ENCODE assay signal across 17 cellular contexts in the genomic region with DNA sequence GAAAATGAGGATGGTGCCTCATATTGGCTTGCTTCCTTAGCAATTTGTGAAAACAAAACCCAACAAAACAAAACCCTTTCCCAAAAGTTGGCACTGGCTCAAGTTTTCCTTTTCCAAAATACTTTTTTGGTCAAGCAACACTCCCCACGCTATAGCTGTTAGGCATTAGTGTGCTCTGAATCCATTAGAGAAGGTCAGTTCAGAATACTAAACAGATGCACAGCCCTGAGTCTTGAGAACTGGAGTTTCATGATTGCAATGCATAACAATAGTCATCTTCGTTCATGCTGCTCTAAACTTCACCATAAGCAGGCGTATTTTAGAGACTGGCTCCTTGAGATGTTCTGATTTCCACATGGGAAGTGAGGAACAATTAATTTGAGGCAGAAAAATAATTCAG.
DNase-seq lines count a peak whose midpoint lies in the region; ATAC-seq, FAIRE-seq and TF ChIP-seq lines count a peak whose summit lies in the region.
"Had no signal": no experiment of that assay in that cellular context is flagged by ENCODE, and none has a peak within 500 bp of the region (broad histone marks: within the 10 kb centered on the region; RNA-seq: fewer than 3 reads in every experiment).

No MANE protein-coding gene starts in this region.

- no peak overlapping the region for H2BK20ac ChIP-seq in H1 (ENCODE audit: low read length)

- H3K4me3 Mint-ChIP-seq in effector memory CD8-positive, alpha-beta T cell = no peak overlapping the region
- H3K4me3 Mint-ChIP-seq: activated CD8-positive, alpha-beta memory T cell treated with anti-CD3 and anti-CD28 coated beads, Interleukin-2, amount 10 ng/mL, durations not matched to agents 7 days and 5 days; H9; memory B cell; T-helper 1 cell treated with Interleukin-12 subunit alpha and Interleukin-12 subunit beta and Interleukin-4 antibody, amounts not matched to agents 30 μg/mL and 1 μg/mL, for 36 hours had no signal

- POLR2A ChIA-PET in SK-N-SH (lab: Yijun Ruan, JAX) = interaction anchor here (0.7 kb wide), 1 partner anchor 7 kb away, joined by 3 read pairs; no protein-coding TSS in a partner anchor
- POLR2A ChIA-PET in H1 (lab: Charles Lee; ENCODE audit: partially characterized antibody) = interaction anchor here (0.7 to 1.1 kb wide), 2 partner anchors 10 to 26 kb away, joined by 3 read pairs; no protein-coding TSS in a partner anchor

- H3K9ac ChIP-seq in SK-N-SH = peak overlapping the region; percentile 46; the same call in 1 of the 2 replicates
- no peak overlapping the region for H3K9ac ChIP-seq in H1 (replicated peaks in 1 of 4; ENCODE audit: extremely low read depth in 1 of 4, low read depth in 3 of 4, low read length in 3 of 4)
- H3K9ac ChIP-seq in mucosa of rectum (ENCODE audit: low read depth in 1 of 2, low read length in 2 of 2) = no peak overlapping the region

- no peak overlapping the region for H3K56ac ChIP-seq in H1 (replicated peaks; ENCODE audit: insufficient read length, low read depth, low read length)

- no peak for ATAC-seq in GM21367 (IDR thresholded peaks at IDR 0.05; ENCODE audit: unreplicated experiment)
- ATAC-seq in effector memory CD8-positive, alpha-beta T cell (replicated peaks) = no peak
- ATAC-seq: activated CD8-positive, alpha-beta memory T cell treated with anti-CD3 and anti-CD28 coated beads, Interleukin-2, amount 10 ng/mL, durations not matched to agents 7 days and 5 days had no signal

- H3K4ac ChIP-seq in H1 (replicated peaks; ENCODE audit: insufficient read length, low read depth, low read length) = no peak overlapping the region

- H3K79me1 ChIP-seq in H1 (ENCODE audit: low read depth, low read length) = no peaks in the 10 kb centered on the region

- H3K27me3 Mint-ChIP-seq in effector memory CD8-positive, alpha-beta T cell = peaks cover 8 to 19% of the 10 kb centered on the region in 2 donors

- no peak overlapping the region for H3K27ac Mint-ChIP-seq in effector memory CD8-positive, alpha-beta T cell
- H3K27ac Mint-ChIP-seq: activated CD8-positive, alpha-beta memory T cell treated with anti-CD3 and anti-CD28 coated beads, Interleukin-2, amount 10 ng/mL, durations not matched to agents 7 days and 5 days; H9; memory B cell; T-helper 1 cell treated with Interleukin-12 subunit alpha and Interleukin-12 subunit beta and Interleukin-4 antibody, amounts not matched to agents 30 μg/mL and 1 μg/mL, for 36 hours had no signal

- TF ChIP-seq CTCF in SK-N-SH (IDR thresholded peaks at IDR 0.05) (no peak), H1 (IDR thresholded peaks at IDR 0.05; ENCODE audit: control extremely low read depth in 1 of 3, insufficient read depth in 1 of 3, low read depth in 1 of 3, low read length in 3 of 3) (no peak), thyroid gland (IDR thresholded peaks at IDR 0.05) (no peak)

- no peak for TF ChIP-seq EP300 in SK-N-SH (IDR thresholded peaks at IDR 0.05; ENCODE audit: borderline replicate concordance in 1 of 2, low read depth in 1 of 2, low read length in 1 of 2)
- TF ChIP-seq EP300 in H1 (IDR thresholded peaks at IDR 0.05; ENCODE audit: borderline replicate concordance in 1 of 2, low read depth in 2 of 2, low read length in 2 of 2) = no peak

- no peaks in the 10 kb centered on the region for H3K9me3 Mint-ChIP-seq in effector memory CD8-positive, alpha-beta T cell
- H3K9me3 Mint-ChIP-seq: H9; memory B cell; T-helper 1 cell treated with Interleukin-12 subunit alpha and Interleukin-12 subunit beta and Interleukin-4 antibody, amounts not matched to agents 30 μg/mL and 1 μg/mL, for 36 hours had no signal

- H3K36me3 ChIP-seq in SK-N-SH (replicated peaks in 1 of 2; ENCODE audit: control insufficient read depth in 1 of 2, insufficient read depth in 2 of 2, low read length in 1 of 2) (no peaks in the 10 kb centered on the region), H1 (ENCODE audit: control insufficient read depth in 2 of 4, insufficient read depth in 4 of 4, low read length in 3 of 4) (no peaks in the 10 kb centered on the region), mucosa of rectum (ENCODE audit: control insufficient read depth in 2 of 2, insufficient read depth in 2 of 2, low read length in 2 of 2) (no peaks in the 10 kb centered on the region), thyroid gland (no peaks in the 10 kb centered on the region), H7 (replicated peaks; ENCODE audit: control insufficient read depth, insufficient read depth, low read length) (no peaks in the 10 kb centered on the region)
- H3K36me3 ChIP-seq: neutrophil had no signal

- H2AFZ ChIP-seq in SK-N-SH (ENCODE audit: low read depth) (0 out of 2 replicates have a peak overlapping the region, but pooled peaks have one; percentile 50), H1 (ENCODE audit: low read length) (no peak overlapping the region)

- H3K79me2 ChIP-seq in SK-N-SH (ENCODE audit: insufficient read depth) (no peaks in the 10 kb centered on the region), H1 (ENCODE audit: control insufficient read depth in 1 of 2, insufficient read depth in 2 of 2, low read length in 2 of 2) (no peaks in the 10 kb centered on the region)

- whole genome bisulfite sequencing in SK-N-SH (ENCODE audit: low lambda C conversion rate) = 59% methylated on average over 3 of the region's 3 CpGs
- WGBS in H1 (ENCODE audit: extremely low coverage in 1 of 2, insufficient coverage in 1 of 2, insufficient read length in 1 of 2, insufficient replicate concordance in 2 of 2, low coverage in 1 of 2, low lambda C conversion rate in 2 of 2, missing lambda C conversion rate in 1 of 2), 2 experiments = 92% methylated on average over 3 of the region's 3 CpGs; no CpG with 5 or more reads in 1 of the 2 experiments
- WGBS in thyroid gland, 2 donors = 76 to 83% methylated on average over 3 of the region's 3 CpGs

- peak; percentile 19 for FAIRE-seq in H1 (lab: Jason Lieb, UNC)

- H4K20me1 ChIP-seq in SK-N-SH (ENCODE audit: insufficient read depth) = no peaks in the 10 kb centered on the region
- no peaks in the 10 kb centered on the region for H4K20me1 ChIP-seq in H1 (replicated peaks in 1 of 2; ENCODE audit: control insufficient read depth in 1 of 2, insufficient read depth in 2 of 2, low read length in 2 of 2)

- no peaks in the 10 kb centered on the region for H3K27me3 ChIP-seq in SK-N-SH (ENCODE audit: insufficient read depth)
- H3K27me3 ChIP-seq in H1 (replicated peaks in 1 of 4; ENCODE audit: control insufficient read depth in 3 of 4, extremely low read depth in 1 of 4, insufficient read depth in 3 of 4, low read length in 3 of 4) = no peaks in the 10 kb centered on the region
- H3K27me3 ChIP-seq in mucosa of rectum (ENCODE audit: control insufficient read depth in 2 of 2, insufficient read depth in 2 of 2, low read length in 2 of 2) = no peaks in the 10 kb centered on the region
- H3K27me3 ChIP-seq in thyroid gland = no peaks in the 10 kb centered on the region
- no peaks in the 10 kb centered on the region for H3K27me3 ChIP-seq in H7 (ENCODE audit: control insufficient read depth, insufficient read depth, low read length)
- H3K27me3 ChIP-seq: neutrophil had no signal

- no peak overlapping the region for H2BK15ac ChIP-seq in H1 (ENCODE audit: low read length)

- no peaks in the 10 kb centered on the region for H3K4me1 Mint-ChIP-seq in effector memory CD8-positive, alpha-beta T cell (ENCODE audit: low read depth in 2 of 2)
- H3K4me1 Mint-ChIP-seq: activated CD8-positive, alpha-beta memory T cell treated with anti-CD3 and anti-CD28 coated beads, Interleukin-2, amount 10 ng/mL, durations not matched to agents 7 days and 5 days had no signal

- H3K23me2 ChIP-seq in H1 (ENCODE audit: low read depth, low read length) = no peaks in the 10 kb centered on the region; the same call in 1 of the 2 replicates

- H2BK12ac ChIP-seq in H1 (ENCODE audit: low read depth, low read length) = no peak overlapping the region

- peaks cover 19% of the 10 kb centered on the region for H3F3A ChIP-seq in SK-N-SH (replicated peaks; ENCODE audit: insufficient read depth)

- H3K9me3 ChIP-seq in SK-N-SH (no peaks in the 10 kb centered on the region), H1 (ENCODE audit: insufficient read depth in 2 of 2, low read depth in 1 of 2, low read length in 1 of 2) (no peaks in the 10 kb centered on the region), mucosa of rectum (ENCODE audit: control insufficient read depth in 2 of 2, low read length in 2 of 2) (no peaks in the 10 kb centered on the region), thyroid gland (no peaks in the 10 kb centered on the region)
- H3K9me3 ChIP-seq: neutrophil had no signal

- H3K4me2 ChIP-seq in SK-N-SH = peak overlapping the region; percentile 57; the same call in 1 of the 2 replicates
- no peak overlapping the region for H3K4me2 ChIP-seq in H1 (ENCODE audit: insufficient read depth in 1 of 2, low read depth in 2 of 2, low read length in 2 of 2)

- no peak overlapping the region for H4K91ac ChIP-seq in H1 (replicated peaks; ENCODE audit: insufficient read length, low read length)

- CTCF ChIA-PET in SK-N-SH (lab: Yijun Ruan, JAX) = interaction anchor here (3.0 kb wide), 1 partner anchor 16 kb away, joined by 14 read pairs; no protein-coding TSS in a partner anchor
- CTCF ChIA-PET in H1 (lab: Charles Lee; ENCODE audit: partially characterized antibody) = interaction anchor here (1.1 to 1.4 kb wide), 3 partner anchors 16 to 98 kb away, joined by 4 to 7 read pairs (median 5); no protein-coding TSS in a partner anchor

- H4K8ac ChIP-seq in H1 (ENCODE audit: extremely low read depth, insufficient read depth, low read length) = no peak overlapping the region

- TF ChIP-seq POLR2A in H1 (IDR thresholded peaks at IDR 0.05; ENCODE audit: control extremely low read depth in 1 of 2, low read depth in 2 of 2, low read length in 2 of 2) = no peak
- TF ChIP-seq POLR2A in thyroid gland (IDR thresholded peaks at IDR 0.05) = no peak

- no peak overlapping the region for H3K23ac ChIP-seq in H1 (ENCODE audit: insufficient read length)

- H2BK120ac ChIP-seq in H1 (replicated peaks; ENCODE audit: low read depth, low read length) = no peak overlapping the region

- H3K18ac ChIP-seq in H1 (ENCODE audit: extremely low read depth, low read length) = no peak overlapping the region

- DNase-seq in SK-N-SH (no peak), H1 (ENCODE audit: low read depth in 1 of 2, low spot score in 2 of 2) (no peak), thyroid gland (no peak), H7 (no peak)
- no peak for DNase-seq in effector memory CD8-positive, alpha-beta T cell
- DNase-seq: activated CD8-positive, alpha-beta memory T cell treated with anti-CD3 and anti-CD28 coated beads, Interleukin-2, amount 10 ng/mL, durations not matched to agents 7 days and 5 days; activated gamma-delta T cell treated with Interleukin-2 at 50 U/mL for 16 hours; Calu3; H9; NCI-H2029 treated with DMSO at 0.1 percent for 48 hours; NCI-H82; stimulated activated naive CD4-positive, alpha-beta T cell treated with Interleukin-2 at 50 U/mL for 16 hours had no signal

- TF ChIP-seq RAD21 in SK-N-SH (IDR thresholded peaks at IDR 0.05; ENCODE audit: low read length) (no peak), H1 (IDR thresholded peaks at IDR 0.05 in 1 of 2, conservative IDR thresholded peaks at IDR 0.05 in 1 of 2; ENCODE audit: low read depth in 2 of 2, low read length in 2 of 2) (no peak)

- no peak overlapping the region for H2BK5ac ChIP-seq in H1 (ENCODE audit: low read depth, low read length)

- intact Hi-C loops in thyroid gland (cut with DNase I) = no loop called here

- no peak overlapping the region for H4K5ac ChIP-seq in H1 (ENCODE audit: insufficient read length, low read depth, low read length)

- H3K27ac ChIP-seq in SK-N-SH (ENCODE audit: low read depth in 2 of 2, low read length in 1 of 2) (peak overlapping the region; percentile 47 to 97; a peak in 3 of 4 replicates), H1 (ENCODE audit: low read depth, low read length) (no peak overlapping the region), mucosa of rectum (ENCODE audit: low read depth in 2 of 2, low read length in 2 of 2) (peak overlapping the region; percentile 1 to 41), thyroid gland (peak overlapping the region; percentile 1 to 73 (median 69))
- H3K27ac ChIP-seq: neutrophil had no signal

- H3K14ac ChIP-seq in H1 (ENCODE audit: insufficient read length) = no peak overlapping the region

- no peaks in the 10 kb centered on the region for H3K9me2 ChIP-seq in SK-N-SH

- no peaks in the 10 kb centered on the region for H3K36me3 Mint-ChIP-seq in effector memory CD8-positive, alpha-beta T cell (ENCODE audit: insufficient read depth)
- H3K36me3 Mint-ChIP-seq: activated CD8-positive, alpha-beta memory T cell treated with anti-CD3 and anti-CD28 coated beads, Interleukin-2, amount 10 ng/mL, durations not matched to agents 7 days and 5 days; memory B cell had no signal

- H3K4me3 ChIP-seq in SK-N-SH (ENCODE audit: low read depth in 2 of 2, low read length in 1 of 2) (no peak overlapping the region), H1 (ENCODE audit: extremely low read depth in 1 of 4, insufficient read depth in 2 of 4, low read depth in 3 of 4, low read length in 4 of 4) (no peak overlapping the region), mucosa of rectum (ENCODE audit: low read length in 2 of 2) (no peak overlapping the region), thyroid gland (replicated peaks in 1 of 3) (no peak overlapping the region), H7 (ENCODE audit: insufficient read depth, low read depth, low read length) (no peak overlapping the region)

- H2AK5ac ChIP-seq in H1 (ENCODE audit: low read depth, low read length) = no peak overlapping the region

- H3K4me1 ChIP-seq in SK-N-SH (ENCODE audit: control insufficient read depth in 1 of 2, insufficient read depth in 2 of 2, low read depth in 1 of 2, low read length in 1 of 2) (peaks cover 11 to 38% of the 10 kb centered on the region in 2 experiments), H1 (replicated peaks in 1 of 4; ENCODE audit: control insufficient read depth in 3 of 4, insufficient read depth in 4 of 4, low read length in 3 of 4) (peaks cover 0 to 2% (median under 1%) of the 10 kb centered on the region in 4 experiments; a peak in 3 of 7 replicates), mucosa of rectum (ENCODE audit: control insufficient read depth in 2 of 2, insufficient read depth in 2 of 2, low read length in 2 of 2) (peaks cover 0 to 2% of the 10 kb centered on the region in 2 donors), thyroid gland (peaks cover 7 to 21% of the 10 kb centered on the region in 2 donors)
